ENCODE assay signal across 41 cellular contexts in genomic region chr14:20563966-20564365, GRCh38. TPM values are rescaled to one million over a fixed set of nuclear protein-coding genes. Genes with fewer than 3 reads are reported as not detected.
"Had no signal": no experiment of that assay in that cellular context is flagged by ENCODE, and none has a peak within 500 bp of the region (broad histone marks: within the 10 kb centered on the region; RNA-seq: fewer than 3 reads in every experiment).

No MANE protein-coding gene starts in this region.

- H3K27ac Mint-ChIP-seq: activated CD4-positive, alpha-beta memory T cell treated with anti-CD3 and anti-CD28 coated beads, Interleukin-2, amount 10 ng/mL, durations not matched to agents 7 days and 5 days; activated CD4-positive, alpha-beta T cell treated with anti-CD3 and anti-CD28 coated beads, Interleukin-2, amount 10 ng/mL, durations not matched to agents 7 days and 5 days; activated naive CD8-positive, alpha-beta T cell; activated T-cell treated with anti-CD3 and anti-CD28 coated beads, Interleukin-2, amount 50 U/mL, for 24 hours; activated T-cell treated with anti-CD3 and anti-CD28 coated beads, Interleukin-2, amount 50 U/mL, for 72 hours; dendritic cell treated with granulocyte-macrophage colony-stimulating factor and Interleukin-4, amounts not matched to agents 40 ng/mL and 50 ng/mL, for 4 days; WTC11 had no signal

- H3K4me2 ChIP-seq: hepatocyte had no signal

- H3K36me3 ChIP-seq: brain microvascular endothelial cell, esophagus squamous epithelium, gastroesophageal sphincter, heart right ventricle had no signal

- ATAC-seq: activated T-cell treated with anti-CD3 and anti-CD28 coated beads, Interleukin-2, amount 50 U/mL, for 72 hours; gastroesophageal sphincter; heart right ventricle had no signal

- H3K9me3 Mint-ChIP-seq: central memory CD8-positive, alpha-beta T cell had no signal

- H3K4me1 Mint-ChIP-seq: activated CD4-positive, alpha-beta memory T cell treated with anti-CD3 and anti-CD28 coated beads, Interleukin-2, amount 10 ng/mL, durations not matched to agents 7 days and 5 days had no signal

- FAIRE-seq: astrocyte, bronchial epithelial cell, TTC549 had no signal

- H3K27ac ChIP-seq: brain microvascular endothelial cell, coronary artery, dorsolateral prefrontal cortex, esophagus squamous epithelium, gastroesophageal sphincter, heart right ventricle, hepatocyte, VCaP had no signal

- DNase-seq: activated CD4-positive, alpha-beta memory T cell treated with anti-CD3 and anti-CD28 coated beads, Interleukin-2, amount 10 ng/mL, durations not matched to agents 7 days and 5 days; activated CD4-positive, alpha-beta T cell treated with anti-CD3 and anti-CD28 coated beads for 1 hour; activated CD4-positive, alpha-beta T cell treated with anti-CD3 and anti-CD28 coated beads for 4 hours; activated CD4-positive, alpha-beta T cell treated with anti-CD3 and anti-CD28 coated beads, Interleukin-2, amount 10 ng/mL, durations not matched to agents 7 days and 5 days; activated CD4-positive, alpha-beta T cell treated with anti-CD3 and anti-CD28 coated beads, Interleukin-2, amount 50 U/mL, for 4 hours; activated CD8-positive, alpha-beta memory T cell treated with anti-CD3 and anti-CD28 coated beads, Interleukin-2, amount 50 U/mL, for 48 hours; activated effector memory CD4-positive, alpha-beta T cell treated with Interleukin-2 at 50 U/mL for 16 hours; activated gamma-delta T cell treated with Interleukin-2 at 50 U/mL for 16 hours; activated naive CD4-positive, alpha-beta T cell treated with anti-CD3 and anti-CD28 coated beads, Interleukin-2, amount 50 U/mL, for 16 hours; activated naive CD4-positive, alpha-beta T cell treated with Interleukin-2 at 50 U/mL for 16 hours; activated T-cell treated with anti-CD3 and anti-CD28 coated beads for 4 hours; activated T-cell treated with anti-CD3 and anti-CD28 coated beads, Interleukin-2, amount 50 U/mL, for 24 hours; activated T-cell treated with anti-CD3 and anti-CD28 coated beads, Interleukin-2, amount 50 U/mL, for 72 hours; amniotic stem cell; anterior cingulate cortex; brain microvascular endothelial cell; dorsolateral prefrontal cortex; effector memory CD4-positive, alpha-beta T cell; esophagus squamous epithelium; foreskin melanocyte; heart right ventricle; T-helper 2 cell had no signal

- H3K4me3 Mint-ChIP-seq: activated CD4-positive, alpha-beta memory T cell treated with anti-CD3 and anti-CD28 coated beads, Interleukin-2, amount 10 ng/mL, durations not matched to agents 7 days and 5 days; activated CD4-positive, alpha-beta T cell treated with anti-CD3 and anti-CD28 coated beads, Interleukin-2, amount 10 ng/mL, durations not matched to agents 7 days and 5 days; activated naive CD8-positive, alpha-beta T cell; activated T-cell treated with anti-CD3 and anti-CD28 coated beads, Interleukin-2, amount 50 U/mL, for 24 hours; activated T-cell treated with anti-CD3 and anti-CD28 coated beads, Interleukin-2, amount 50 U/mL, for 72 hours; central memory CD8-positive, alpha-beta T cell; dendritic cell treated with granulocyte-macrophage colony-stimulating factor and Interleukin-4, amounts not matched to agents 40 ng/mL and 50 ng/mL, for 4 days; WTC11 had no signal

- H3K4me1 ChIP-seq: esophagus squamous epithelium, gastroesophageal sphincter, heart right ventricle had no signal

- H2AFZ ChIP-seq: hepatocyte had no signal

- H3K79me2 ChIP-seq: hepatocyte had no signal

- H3K27me3 Mint-ChIP-seq: activated naive CD8-positive, alpha-beta T cell; activated T-cell treated with anti-CD3 and anti-CD28 coated beads, Interleukin-2, amount 50 U/mL, for 24 hours; central memory CD8-positive, alpha-beta T cell; dendritic cell treated with granulocyte-macrophage colony-stimulating factor and Interleukin-4, amounts not matched to agents 40 ng/mL and 50 ng/mL, for 4 days had no signal

- H3K27me3 ChIP-seq: brain microvascular endothelial cell, esophagus squamous epithelium, gastroesophageal sphincter, heart right ventricle, hepatocyte had no signal

- H3K4me3 ChIP-seq: coronary artery, dorsolateral prefrontal cortex, esophagus squamous epithelium, gastroesophageal sphincter, heart right ventricle, hepatocyte had no signal

RNA-seq across cellular contexts. Expression of gene RNASE9, which starts 3.1 kb away (rescaled TPM):
- total RNA-seq: activated CD4-positive, alpha-beta memory T cell treated with anti-CD3 and anti-CD28 coated beads, Interleukin-2, amount 10 ng/mL, durations not matched to agents 7 days and 5 days; activated CD4-positive, alpha-beta T cell treated with anti-CD3 and anti-CD28 coated beads, Interleukin-2, amount 10 ng/mL, durations not matched to agents 7 days and 5 days; activated T-cell treated with anti-CD3 and anti-CD28 coated beads, Interleukin-2, amount 50 U/mL, for 72 hours; astrocyte; bronchial epithelial cell; cardiac septum; cerebellum; dorsolateral prefrontal cortex; esophagus squamous epithelium; fibroblast of lung; fibroblast of villous mesenchyme; glomerular endothelial cell; heart right ventricle; hepatocyte; T-helper 1 cell treated with Interleukin-12 subunit alpha and Interleukin-12 subunit beta and Interleukin-4 antibody, amounts not matched to agents 30 ng/mL and 1 ng/mL, for 36 hours; WTC11 had no signal
- polyA plus RNA-seq: adipose tissue, esophagus, fibroblast of lung, heart right ventricle, hepatocyte had no signal

RNA-seq across cellular contexts. Expression of gene RNASE11, which starts 23.8 kb away (rescaled TPM):
- total RNA-seq: activated CD4-positive, alpha-beta memory T cell treated with anti-CD3 and anti-CD28 coated beads, Interleukin-2, amount 10 ng/mL, durations not matched to agents 7 days and 5 days; activated CD4-positive, alpha-beta T cell treated with anti-CD3 and anti-CD28 coated beads, Interleukin-2, amount 10 ng/mL, durations not matched to agents 7 days and 5 days; activated T-cell treated with anti-CD3 and anti-CD28 coated beads, Interleukin-2, amount 50 U/mL, for 72 hours; astrocyte; bronchial epithelial cell; cardiac septum; cerebellum; dorsolateral prefrontal cortex; esophagus squamous epithelium; fibroblast of lung; fibroblast of villous mesenchyme; gastroesophageal sphincter; glomerular endothelial cell; heart right ventricle; hepatocyte; T-helper 1 cell treated with Interleukin-12 subunit alpha and Interleukin-12 subunit beta and Interleukin-4 antibody, amounts not matched to agents 30 ng/mL and 1 ng/mL, for 36 hours; WTC11 had no signal
- polyA plus RNA-seq: adipose tissue, esophagus, fibroblast of lung, heart right ventricle, hepatocyte had no signal

RNA-seq across cellular contexts. Expression of gene RNASE12, which starts 27.2 kb away (rescaled TPM):
- total RNA-seq: activated CD4-positive, alpha-beta memory T cell treated with anti-CD3 and anti-CD28 coated beads, Interleukin-2, amount 10 ng/mL, durations not matched to agents 7 days and 5 days; activated CD4-positive, alpha-beta T cell treated with anti-CD3 and anti-CD28 coated beads, Interleukin-2, amount 10 ng/mL, durations not matched to agents 7 days and 5 days; activated T-cell treated with anti-CD3 and anti-CD28 coated beads, Interleukin-2, amount 50 U/mL, for 72 hours; astrocyte; bronchial epithelial cell; cardiac septum; cerebellum; dorsolateral prefrontal cortex; esophagus squamous epithelium; fibroblast of lung; fibroblast of villous mesenchyme; gastroesophageal sphincter; glomerular endothelial cell; heart right ventricle; hepatocyte; T-helper 1 cell treated with Interleukin-12 subunit alpha and Interleukin-12 subunit beta and Interleukin-4 antibody, amounts not matched to agents 30 ng/mL and 1 ng/mL, for 36 hours; WTC11 had no signal
- polyA plus RNA-seq: adipose tissue, esophagus, fibroblast of lung, heart right ventricle, hepatocyte had no signal

RNA-seq across cellular contexts. Expression of gene RNASE10, which starts 58.6 kb away (rescaled TPM):
- total RNA-seq: bronchial epithelial cell, cerebellum, esophagus squamous epithelium, fibroblast of lung, fibroblast of villous mesenchyme, hepatocyte had no signal
- polyA plus RNA-seq: fibroblast of lung had no signal
